In the genomic region with DNA sequence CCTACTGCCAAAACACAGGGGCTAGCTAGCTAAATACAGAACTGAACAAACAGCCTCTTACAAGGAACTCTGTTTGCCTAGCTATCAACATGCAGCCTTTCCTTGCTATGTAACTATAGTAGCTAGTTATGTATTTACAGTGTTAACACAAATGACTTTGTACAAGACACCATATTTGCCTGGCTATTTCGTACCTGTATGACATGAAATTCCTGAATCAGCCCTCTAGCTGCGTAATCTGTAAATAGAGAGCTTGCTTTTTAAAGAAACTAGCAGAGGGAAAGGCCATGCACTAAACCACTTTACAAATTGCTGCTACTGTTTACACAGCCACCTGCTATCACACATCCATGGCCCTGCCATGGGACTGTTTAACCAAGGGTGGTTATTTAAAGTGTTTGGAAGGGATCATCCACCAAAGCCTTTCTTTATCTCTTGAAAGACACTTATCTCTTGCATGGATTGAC, we compare ENCODE assay signal across 13 cellular contexts.
DNase-seq lines count a peak whose midpoint lies in the region; ATAC-seq, FAIRE-seq and TF ChIP-seq lines count a peak whose summit lies in the region.
"Had no signal": no experiment of that assay in that cellular context is flagged by ENCODE, and none has a peak within 500 bp of the region (broad histone marks: within the 10 kb centered on the region; RNA-seq: fewer than 3 reads in every experiment).

No MANE protein-coding gene starts in this region.

- WGBS in body of pancreas, 2 donors = 10 to 14% methylated on average over 2 of the region's 2 CpGs
- WGBS in small intestine, 3 donors = 34 to 64% (median 36%) methylated on average over 2 of the region's 2 CpGs

- H3K27ac ChIP-seq in body of pancreas (peak overlapping the region in 3 of 4 donors; percentile 8 to 62 (median 26)), small intestine (ENCODE audit: low read depth in 1 of 2, low read length in 1 of 2) (no peak overlapping the region)

- no peaks in the 10 kb centered on the region for H3K4me1 Mint-ChIP-seq in CD14-positive monocyte
- H3K4me1 Mint-ChIP-seq: CD4-positive, alpha-beta memory T cell; memory B cell had no signal

- peaks cover 30% of the 10 kb centered on the region for H3K4me1 ChIP-seq in body of pancreas
- no peaks in the 10 kb centered on the region for H3K4me1 ChIP-seq in small intestine (ENCODE audit: control insufficient read depth in 2 of 2, insufficient read depth in 1 of 2, low read depth in 1 of 2, low read length in 1 of 2)

- H3K27ac Mint-ChIP-seq in CD14-positive monocyte = no peak overlapping the region
- H3K27ac Mint-ChIP-seq: CD4-positive, alpha-beta memory T cell; memory B cell had no signal

- TF ChIP-seq CTCF in body of pancreas (IDR thresholded peaks at IDR 0.05) (peak in 1 of 7 experiments; percentile 42), CD14-positive monocyte (IDR thresholded peaks at IDR 0.05) (no peak)

- H3K36me3 ChIP-seq in body of pancreas (replicated peaks in 1 of 2; ENCODE audit: insufficient read depth in 1 of 2, low read depth in 2 of 2) (no peaks in the 10 kb centered on the region), small intestine (ENCODE audit: control insufficient read depth in 2 of 2, insufficient read depth in 2 of 2, low read length in 2 of 2) (no peaks in the 10 kb centered on the region)

- no peak overlapping the region for H3K4me3 ChIP-seq in body of pancreas
- H3K4me3 ChIP-seq in small intestine (ENCODE audit: low read depth in 1 of 2, low read length in 2 of 2) = no peak overlapping the region
- H3K4me3 ChIP-seq: smooth muscle cell had no signal

- H3K27me3 ChIP-seq in body of pancreas = no peaks in the 10 kb centered on the region
- peaks cover 2 to 4% of the 10 kb centered on the region in 2 donors for H3K27me3 ChIP-seq in small intestine (ENCODE audit: control insufficient read depth in 2 of 2, insufficient read depth in 2 of 2, low read length in 2 of 2)

- H3K9me3 ChIP-seq in body of pancreas = no peaks in the 10 kb centered on the region
- H3K9me3 ChIP-seq in small intestine (ENCODE audit: control insufficient read depth, low read depth) = no peaks in the 10 kb centered on the region

- DNase-seq in NCI-H1092 treated with DMSO at 0.1 percent for 48 hours (lab: John Stamatoyannopoulos, UW) = peak; percentile 95
- peak; percentile 89 for DNase-seq in NCI-H2107 treated with DMSO at 0.1 percent for 48 hours (lab: John Stamatoyannopoulos, UW; ENCODE audit: unreplicated experiment)
- peak in 2 of 4 donors; percentile 32 to 50 for DNase-seq in body of pancreas
- peak; percentile 3 for DNase-seq in small intestine
- DNase-seq in CD14-positive monocyte (ENCODE audit: low spot score) = no peak
- DNase-seq in hepatic stellate cell (ENCODE audit: low spot score) = no peak
- DNase-seq: CD4-positive, alpha-beta memory T cell; Right ventricle myocardium superior; T-helper 9 cell had no signal

- no peaks in the 10 kb centered on the region for H3K36me3 Mint-ChIP-seq in CD14-positive monocyte
- H3K36me3 Mint-ChIP-seq: CD4-positive, alpha-beta memory T cell; memory B cell had no signal

- intact Hi-C loops in body of pancreas (cut with DNase I) = no loop called here
- intact Hi-C loops in CD14-positive monocyte (cut with micrococcal nuclease) = no loop called here

- peaks cover 0 to 1% (median 0%) of the 10 kb centered on the region in 7 donors for H3K9me3 Mint-ChIP-seq in CD14-positive monocyte
- H3K9me3 Mint-ChIP-seq: memory B cell had no signal

- ATAC-seq in body of pancreas (peak; percentile 76), GM18867 (IDR thresholded peaks at IDR 0.05; ENCODE audit: unreplicated experiment) (no peak), HG03520 (IDR thresholded peaks at IDR 0.05; ENCODE audit: unreplicated experiment) (no peak)

- H3K4me3 Mint-ChIP-seq in CD14-positive monocyte = no peak overlapping the region
- H3K4me3 Mint-ChIP-seq: CD4-positive, alpha-beta memory T cell; memory B cell had no signal

- H3K27me3 Mint-ChIP-seq in CD14-positive monocyte (ENCODE audit: low read depth in 3 of 3) = peaks cover 0 to 8% (median 4%) of the 10 kb centered on the region in 3 donors

- no peak for FAIRE-seq in small intestine (lab: Jason Lieb, UNC)

- no peak for TF ChIP-seq POLR2A in body of pancreas (IDR thresholded peaks at IDR 0.05)

Comparison
In these comparisons a context has a peak if more than half of its experiments do, and no peak if none do; other contexts are left out.
1. DNase-seq: peak in NCI-H1092 treated with DMSO at 0.1 percent for 48 hours (single experiment), NCI-H2107 treated with DMSO at 0.1 percent for 48 hours (single experiment) and small intestine (single experiment); none in CD14-positive monocyte (single experiment) and hepatic stellate cell (single experiment).
2. H3K27ac ChIP-seq: peak in body of pancreas (3 of 4); none in small intestine (0 of 2).